Comparison of ENCODE assay signal across 8 cellular contexts in genomic region chr6:129672883-129673631, GRCh38. TPM values are rescaled to one million over a fixed set of nuclear protein-coding genes. Genes with fewer than 3 reads are reported as not detected.
DNase-seq lines count a peak whose midpoint lies in the region; ATAC-seq and TF ChIP-seq lines count a peak whose summit lies in the region.

No MANE protein-coding gene starts in this region.

- TF ChIP-seq EP300 in transverse colon (IDR thresholded peaks at IDR 0.05; ENCODE audit: low read depth) = no peak

- peak overlapping the region; percentile 60 for H3K27ac ChIP-seq in DND-41 (ENCODE audit: low read length)
- H3K27ac ChIP-seq in transverse colon = peak overlapping the region; percentile 56 to 67 (median 58)

- peaks cover 47% of the 10 kb centered on the region for H3K4me1 Mint-ChIP-seq in activated CD8-positive, alpha-beta T cell treated with anti-CD3 and anti-CD28 coated beads, Interleukin-2, amount 10 ng/mL, durations not matched to agents 7 days and 5 days (ENCODE audit: low read depth)

- H3K9ac ChIP-seq in DND-41 (ENCODE audit: low read depth, low read length) = no peak overlapping the region

- H3K4me1 ChIP-seq in DND-41 (ENCODE audit: insufficient read depth, low read length) (peaks cover 24% of the 10 kb centered on the region), transverse colon (peaks cover 0 to 39% (median 4%) of the 10 kb centered on the region in 4 donors)

- 60 to 70% methylated on average over 2 of the region's 2 CpGs for WGBS in transverse colon (ENCODE audit: low coverage in 1 of 2), 2 donors

- peak overlapping the region; percentile 1; the same call in 1 of the 2 replicates for H2AFZ ChIP-seq in DND-41 (ENCODE audit: low read depth, low read length)

- no peaks in the 10 kb centered on the region for H3K36me3 ChIP-seq in DND-41 (ENCODE audit: insufficient read depth, low read length)
- no peaks in the 10 kb centered on the region for H3K36me3 ChIP-seq in transverse colon

- H4K20me1 ChIP-seq in DND-41 (ENCODE audit: insufficient read depth, low read length) = no peaks in the 10 kb centered on the region

- H3K27me3 ChIP-seq in DND-41 (ENCODE audit: insufficient read depth, low read length, poor library complexity) (no peaks in the 10 kb centered on the region), transverse colon (no peaks in the 10 kb centered on the region)

- H3K4me3 ChIP-seq in DND-41 (ENCODE audit: low read depth in 1 of 2, low read length in 2 of 2) (no peak overlapping the region), transverse colon (no peak overlapping the region)

- no peaks in the 10 kb centered on the region for H3K9me3 Mint-ChIP-seq in activated CD8-positive, alpha-beta T cell treated with anti-CD3 and anti-CD28 coated beads, Interleukin-2, amount 10 ng/mL, durations not matched to agents 7 days and 5 days (ENCODE audit: insufficient read depth)

- in situ Hi-C loops in transverse colon (cut with MboI; ENCODE audit: low pct_ligation_motif_present in 1 of 4, low pct_unique_long_range_greater_than_20kb in 1 of 4, low sequenced_read_pairs in 3 of 4) = no loop called here
- in situ Hi-C loops in G401 (cut with HindIII; ENCODE audit: low sequenced_read_pairs) = no loop called here

- H3K9me3 ChIP-seq in DND-41 (ENCODE audit: insufficient read depth, low read length, severe bottlenecking) (no peaks in the 10 kb centered on the region), transverse colon (no peaks in the 10 kb centered on the region)

- TF ChIP-seq CTCF in DND-41 (IDR thresholded peaks at IDR 0.05; ENCODE audit: borderline replicate concordance, extremely low read depth, low read length, poor library complexity, severe bottlenecking) = no peak
- no peak for TF ChIP-seq CTCF in GM20000 (IDR thresholded peaks at IDR 0.05; ENCODE audit: extremely low read depth, missing control alignments)
- TF ChIP-seq CTCF in transverse colon (IDR thresholded peaks at IDR 0.05) = no peak

- POLR2A ChIA-PET in activated CD8-positive, alpha-beta T cell treated with anti-CD3 and anti-CD28 coated beads, Interleukin-2, amount 10 ng/mL, durations not matched to agents 7 days and 5 days (lab: Charles Lee) = interaction anchor here (0.8 to 3.2 kb wide), 7 partner anchors 11 to 77 kb away, joined by 3 to 13 read pairs (median 4); partner anchors contain the start of gene ARHGAP18

- H3K27ac Mint-ChIP-seq in activated CD8-positive, alpha-beta T cell treated with anti-CD3 and anti-CD28 coated beads, Interleukin-2, amount 10 ng/mL, durations not matched to agents 7 days and 5 days = peak overlapping the region; percentile 97

- no peak for TF ChIP-seq POLR2A in transverse colon (IDR thresholded peaks at IDR 0.05)

- peak; percentile 35 for DNase-seq in DND-41
- DNase-seq in GM20000 (ENCODE audit: low spot score) = peak; percentile 35
- peak; percentile 53 for DNase-seq in activated CD8-positive, alpha-beta T cell treated with anti-CD3 and anti-CD28 coated beads, Interleukin-2, amount 10 ng/mL, durations not matched to agents 7 days and 5 days
- DNase-seq in hepatic stellate cell (ENCODE audit: low spot score) = peak; percentile 67
- DNase-seq in transverse colon = no peak
- no peak for DNase-seq in G401 (ENCODE audit: low spot score)
- no peak for DNase-seq in GOT3 (lab: John Stamatoyannopoulos, UW)

- CTCF ChIA-PET in activated CD8-positive, alpha-beta T cell treated with anti-CD3 and anti-CD28 coated beads, Interleukin-2, amount 10 ng/mL, durations not matched to agents 7 days and 5 days (lab: Charles Lee) = interaction anchor here (0.8 to 5.2 kb wide), 9 partner anchors 9 to 76 kb away, joined by 3 to 63 read pairs (median 8); partner anchors contain the start of gene ARHGAP18

- H3K4me3 Mint-ChIP-seq in activated CD8-positive, alpha-beta T cell treated with anti-CD3 and anti-CD28 coated beads, Interleukin-2, amount 10 ng/mL, durations not matched to agents 7 days and 5 days = peak overlapping the region; percentile 68

- no peaks in the 10 kb centered on the region for H3K79me2 ChIP-seq in DND-41 (ENCODE audit: insufficient read depth, low read length)

- intact Hi-C loops in transverse colon (cut with DNase I; ENCODE audit: low total_unique reads) = no loop called here

- peak overlapping the region; percentile 14; the same call in 1 of the 2 replicates for H3K4me2 ChIP-seq in DND-41 (ENCODE audit: insufficient read depth, low read length)

- H3K27me3 Mint-ChIP-seq in activated CD8-positive, alpha-beta T cell treated with anti-CD3 and anti-CD28 coated beads, Interleukin-2, amount 10 ng/mL, durations not matched to agents 7 days and 5 days (ENCODE audit: low read depth) = no peaks in the 10 kb centered on the region

- H3K36me3 Mint-ChIP-seq in activated CD8-positive, alpha-beta T cell treated with anti-CD3 and anti-CD28 coated beads, Interleukin-2, amount 10 ng/mL, durations not matched to agents 7 days and 5 days (ENCODE audit: low read depth) = peaks cover 15% of the 10 kb centered on the region

- ATAC-seq in DND-41 (ENCODE audit: insufficient read depth, low read depth) (peak; percentile 93), HG03521 (IDR thresholded peaks at IDR 0.05; ENCODE audit: unreplicated experiment) (peak; percentile 55)
- peak; percentile 71 for ATAC-seq in activated CD8-positive, alpha-beta T cell treated with anti-CD3 and anti-CD28 coated beads, Interleukin-2, amount 10 ng/mL, durations not matched to agents 7 days and 5 days

RNA-seq across cellular contexts. Expression of gene ARHGAP18, which starts 36.9 kb away (rescaled TPM):
- 10 to 100 TPM; 11.9 to 12.1 TPM for total RNA-seq in activated CD8-positive, alpha-beta T cell treated with anti-CD3 and anti-CD28 coated beads, Interleukin-2, amount 10 ng/mL, durations not matched to agents 7 days and 5 days
- total RNA-seq in transverse colon = 10 to 100 TPM in 2 of 4 donors, 1 to 10 TPM in 2; 5.2 to 21.8 (median 13.0) TPM
- total RNA-seq in G401 (2014; rRNA removed; shearing (Covaris generic)) = 15.4 and 20.7 TPM in 2 replicates

Comparison
In these comparisons a context has a peak if more than half of its experiments do, and no peak if none do; other contexts are left out.
1. DNase-seq: peak in DND-41 (single experiment), GM20000 (single experiment), activated CD8-positive, alpha-beta T cell treated with anti-CD3 and anti-CD28 coated beads, Interleukin-2, amount 10 ng/mL, durations not matched to agents 7 days and 5 days (single experiment) and hepatic stellate cell (single experiment); none in transverse colon (single experiment), G401 (single experiment) and GOT3 (single experiment).
2. Peak in every context shown above with its lines, with median percentiles within 50 percentile points of each other: ATAC-seq.